In the genomic region with DNA sequence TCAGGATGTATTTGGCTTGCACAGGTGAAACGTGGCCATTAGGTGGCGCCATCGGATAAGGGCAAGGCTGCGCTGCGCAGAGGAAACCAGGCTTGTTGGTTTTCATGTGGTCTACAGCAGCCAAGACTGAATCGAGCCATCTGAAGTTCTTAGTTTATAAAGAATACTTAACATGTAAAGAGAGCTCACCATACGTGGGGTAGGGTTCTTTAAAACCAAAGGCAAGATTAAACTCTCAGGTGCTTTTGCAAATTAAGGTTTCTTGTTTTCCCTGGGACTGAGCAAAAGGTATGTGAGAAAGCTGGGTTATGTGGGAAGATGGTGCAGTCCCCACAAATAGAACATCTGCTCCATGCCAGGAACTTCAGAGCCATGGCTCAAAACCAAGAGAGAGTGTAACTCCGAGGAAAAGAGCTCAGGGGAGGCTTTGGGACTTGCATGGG, we compare ENCODE assay signal across 2 cellular contexts.
TF ChIP-seq lines count a peak whose summit lies in the region.

No MANE protein-coding gene starts in this region.

TF ChIP-seq in GM23338, 12 proteins besides CTCF, POLR2A, EP300 and RAD21 (continues in another document):
- no peak for TF ChIP-seq EZH2phosphoT487 (IDR thresholded peaks at IDR 0.05; ENCODE audit: unreplicated experiment)
- TF ChIP-seq ETS1 (IDR thresholded peaks at IDR 0.05): no peak
- no peak for TF ChIP-seq EZH2 (IDR thresholded peaks at IDR 0.05; ENCODE audit: low read depth, unreplicated experiment)
- no peak for TF ChIP-seq ZNF331 (CRISPR knock-in tag; IDR thresholded peaks at IDR 0.05; ENCODE audit: low read depth)
- TF ChIP-seq ZNF114 (CRISPR knock-in tag; IDR thresholded peaks at IDR 0.05): no peak
- TF ChIP-seq NANOG (IDR thresholded peaks at IDR 0.05; ENCODE audit: borderline replicate concordance): no peak
- TF ChIP-seq ZNF462 (CRISPR knock-in tag; IDR thresholded peaks at IDR 0.05): no peak
- no peak for TF ChIP-seq JUNB (IDR thresholded peaks at IDR 0.05; ENCODE audit: unreplicated experiment)
- TF ChIP-seq, protein P1, sequence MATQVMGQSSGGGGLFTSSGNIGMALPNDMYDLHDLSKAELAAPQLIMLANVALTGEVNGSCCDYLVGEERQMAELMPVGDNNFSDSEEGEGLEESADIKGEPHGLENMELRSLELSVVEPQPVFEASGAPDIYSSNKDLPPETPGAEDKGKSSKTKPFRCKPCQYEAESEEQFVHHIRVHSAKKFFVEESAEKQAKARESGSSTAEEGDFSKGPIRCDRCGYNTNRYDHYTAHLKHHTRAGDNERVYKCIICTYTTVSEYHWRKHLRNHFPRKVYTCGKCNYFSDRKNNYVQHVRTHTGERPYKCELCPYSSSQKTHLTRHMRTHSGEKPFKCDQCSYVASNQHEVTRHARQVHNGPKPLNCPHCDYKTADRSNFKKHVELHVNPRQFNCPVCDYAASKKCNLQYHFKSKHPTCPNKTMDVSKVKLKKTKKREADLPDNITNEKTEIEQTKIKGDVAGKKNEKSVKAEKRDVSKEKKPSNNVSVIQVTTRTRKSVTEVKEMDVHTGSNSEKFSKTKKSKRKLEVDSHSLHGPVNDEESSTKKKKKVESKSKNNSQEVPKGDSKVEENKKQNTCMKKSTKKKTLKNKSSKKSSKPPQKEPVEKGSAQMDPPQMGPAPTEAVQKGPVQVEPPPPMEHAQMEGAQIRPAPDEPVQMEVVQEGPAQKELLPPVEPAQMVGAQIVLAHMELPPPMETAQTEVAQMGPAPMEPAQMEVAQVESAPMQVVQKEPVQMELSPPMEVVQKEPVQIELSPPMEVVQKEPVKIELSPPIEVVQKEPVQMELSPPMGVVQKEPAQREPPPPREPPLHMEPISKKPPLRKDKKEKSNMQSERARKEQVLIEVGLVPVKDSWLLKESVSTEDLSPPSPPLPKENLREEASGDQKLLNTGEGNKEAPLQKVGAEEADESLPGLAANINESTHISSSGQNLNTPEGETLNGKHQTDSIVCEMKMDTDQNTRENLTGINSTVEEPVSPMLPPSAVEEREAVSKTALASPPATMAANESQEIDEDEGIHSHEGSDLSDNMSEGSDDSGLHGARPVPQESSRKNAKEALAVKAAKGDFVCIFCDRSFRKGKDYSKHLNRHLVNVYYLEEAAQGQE (IDR thresholded peaks at IDR 0.05; ENCODE audit: unreplicated experiment): no peak
- TF ChIP-seq STAT1 (IDR thresholded peaks at IDR 0.05; ENCODE audit: unreplicated experiment): no peak

TF ChIP-seq in GM12878, 131 proteins besides CTCF, POLR2A, EP300 and RAD21 (continues in another document):
- TF ChIP-seq, protein P2, sequence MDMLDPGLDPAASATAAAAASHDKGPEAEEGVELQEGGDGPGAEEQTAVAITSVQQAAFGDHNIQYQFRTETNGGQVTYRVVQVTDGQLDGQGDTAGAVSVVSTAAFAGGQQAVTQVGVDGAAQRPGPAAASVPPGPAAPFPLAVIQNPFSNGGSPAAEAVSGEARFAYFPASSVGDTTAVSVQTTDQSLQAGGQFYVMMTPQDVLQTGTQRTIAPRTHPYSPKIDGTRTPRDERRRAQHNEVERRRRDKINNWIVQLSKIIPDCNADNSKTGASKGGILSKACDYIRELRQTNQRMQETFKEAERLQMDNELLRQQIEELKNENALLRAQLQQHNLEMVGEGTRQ (IDR thresholded peaks at IDR 0.05; ENCODE audit: borderline replicate concordance, low read depth, low read length): no peak
- TF ChIP-seq MYC (IDR thresholded peaks at IDR 0.05; ENCODE audit: insufficient read depth, insufficient read length, insufficient replicate concordance, low read length, severe bottlenecking): no peak
- no peak for TF ChIP-seq E2F4 (IDR thresholded peaks at IDR 0.05; ENCODE audit: low read depth, low read length)
- no peak for TF ChIP-seq NFXL1 (IDR thresholded peaks at IDR 0.05; ENCODE audit: borderline replicate concordance)
- TF ChIP-seq RB1 (IDR thresholded peaks at IDR 0.05; ENCODE audit: borderline replicate concordance): 0 out of 2 replicates have a peak, but pooled peaks have one; percentile 71
- TF ChIP-seq, protein P3, sequence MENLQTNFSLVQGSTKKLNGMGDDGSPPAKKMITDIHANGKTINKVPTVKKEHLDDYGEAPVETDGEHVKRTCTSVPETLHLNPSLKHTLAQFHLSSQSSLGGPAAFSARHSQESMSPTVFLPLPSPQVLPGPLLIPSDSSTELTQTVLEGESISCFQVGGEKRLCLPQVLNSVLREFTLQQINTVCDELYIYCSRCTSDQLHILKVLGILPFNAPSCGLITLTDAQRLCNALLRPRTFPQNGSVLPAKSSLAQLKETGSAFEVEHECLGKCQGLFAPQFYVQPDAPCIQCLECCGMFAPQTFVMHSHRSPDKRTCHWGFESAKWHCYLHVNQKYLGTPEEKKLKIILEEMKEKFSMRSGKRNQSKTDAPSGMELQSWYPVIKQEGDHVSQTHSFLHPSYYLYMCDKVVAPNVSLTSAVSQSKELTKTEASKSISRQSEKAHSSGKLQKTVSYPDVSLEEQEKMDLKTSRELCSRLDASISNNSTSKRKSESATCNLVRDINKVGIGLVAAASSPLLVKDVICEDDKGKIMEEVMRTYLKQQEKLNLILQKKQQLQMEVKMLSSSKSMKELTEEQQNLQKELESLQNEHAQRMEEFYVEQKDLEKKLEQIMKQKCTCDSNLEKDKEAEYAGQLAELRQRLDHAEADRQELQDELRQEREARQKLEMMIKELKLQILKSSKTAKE (IDR thresholded peaks at IDR 0.05; ENCODE audit: low read depth, poor library complexity, severe bottlenecking): peak; percentile 59
- no peak for TF ChIP-seq KAT2A (conservative IDR thresholded peaks at IDR 0.05; ENCODE audit: control insufficient read depth, low read depth, low read length)
- no peak for TF ChIP-seq POLR2AphosphoS5 (IDR thresholded peaks at IDR 0.05; ENCODE audit: low read length)
- TF ChIP-seq, protein P4, sequence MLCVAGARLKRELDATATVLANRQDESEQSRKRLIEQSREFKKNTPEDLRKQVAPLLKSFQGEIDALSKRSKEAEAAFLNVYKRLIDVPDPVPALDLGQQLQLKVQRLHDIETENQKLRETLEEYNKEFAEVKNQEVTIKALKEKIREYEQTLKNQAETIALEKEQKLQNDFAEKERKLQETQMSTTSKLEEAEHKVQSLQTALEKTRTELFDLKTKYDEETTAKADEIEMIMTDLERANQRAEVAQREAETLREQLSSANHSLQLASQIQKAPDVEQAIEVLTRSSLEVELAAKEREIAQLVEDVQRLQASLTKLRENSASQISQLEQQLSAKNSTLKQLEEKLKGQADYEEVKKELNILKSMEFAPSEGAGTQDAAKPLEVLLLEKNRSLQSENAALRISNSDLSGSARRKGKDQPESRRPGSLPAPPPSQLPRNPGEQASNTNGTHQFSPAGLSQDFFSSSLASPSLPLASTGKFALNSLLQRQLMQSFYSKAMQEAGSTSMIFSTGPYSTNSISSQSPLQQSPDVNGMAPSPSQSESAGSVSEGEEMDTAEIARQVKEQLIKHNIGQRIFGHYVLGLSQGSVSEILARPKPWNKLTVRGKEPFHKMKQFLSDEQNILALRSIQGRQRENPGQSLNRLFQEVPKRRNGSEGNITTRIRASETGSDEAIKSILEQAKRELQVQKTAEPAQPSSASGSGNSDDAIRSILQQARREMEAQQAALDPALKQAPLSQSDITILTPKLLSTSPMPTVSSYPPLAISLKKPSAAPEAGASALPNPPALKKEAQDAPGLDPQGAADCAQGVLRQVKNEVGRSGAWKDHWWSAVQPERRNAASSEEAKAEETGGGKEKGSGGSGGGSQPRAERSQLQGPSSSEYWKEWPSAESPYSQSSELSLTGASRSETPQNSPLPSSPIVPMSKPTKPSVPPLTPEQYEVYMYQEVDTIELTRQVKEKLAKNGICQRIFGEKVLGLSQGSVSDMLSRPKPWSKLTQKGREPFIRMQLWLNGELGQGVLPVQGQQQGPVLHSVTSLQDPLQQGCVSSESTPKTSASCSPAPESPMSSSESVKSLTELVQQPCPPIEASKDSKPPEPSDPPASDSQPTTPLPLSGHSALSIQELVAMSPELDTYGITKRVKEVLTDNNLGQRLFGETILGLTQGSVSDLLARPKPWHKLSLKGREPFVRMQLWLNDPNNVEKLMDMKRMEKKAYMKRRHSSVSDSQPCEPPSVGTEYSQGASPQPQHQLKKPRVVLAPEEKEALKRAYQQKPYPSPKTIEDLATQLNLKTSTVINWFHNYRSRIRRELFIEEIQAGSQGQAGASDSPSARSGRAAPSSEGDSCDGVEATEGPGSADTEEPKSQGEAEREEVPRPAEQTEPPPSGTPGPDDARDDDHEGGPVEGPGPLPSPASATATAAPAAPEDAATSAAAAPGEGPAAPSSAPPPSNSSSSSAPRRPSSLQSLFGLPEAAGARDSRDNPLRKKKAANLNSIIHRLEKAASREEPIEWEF (IDR thresholded peaks at IDR 0.05; ENCODE audit: insufficient replicate concordance, low read depth, low read length): no peak
- TF ChIP-seq, protein P5, sequence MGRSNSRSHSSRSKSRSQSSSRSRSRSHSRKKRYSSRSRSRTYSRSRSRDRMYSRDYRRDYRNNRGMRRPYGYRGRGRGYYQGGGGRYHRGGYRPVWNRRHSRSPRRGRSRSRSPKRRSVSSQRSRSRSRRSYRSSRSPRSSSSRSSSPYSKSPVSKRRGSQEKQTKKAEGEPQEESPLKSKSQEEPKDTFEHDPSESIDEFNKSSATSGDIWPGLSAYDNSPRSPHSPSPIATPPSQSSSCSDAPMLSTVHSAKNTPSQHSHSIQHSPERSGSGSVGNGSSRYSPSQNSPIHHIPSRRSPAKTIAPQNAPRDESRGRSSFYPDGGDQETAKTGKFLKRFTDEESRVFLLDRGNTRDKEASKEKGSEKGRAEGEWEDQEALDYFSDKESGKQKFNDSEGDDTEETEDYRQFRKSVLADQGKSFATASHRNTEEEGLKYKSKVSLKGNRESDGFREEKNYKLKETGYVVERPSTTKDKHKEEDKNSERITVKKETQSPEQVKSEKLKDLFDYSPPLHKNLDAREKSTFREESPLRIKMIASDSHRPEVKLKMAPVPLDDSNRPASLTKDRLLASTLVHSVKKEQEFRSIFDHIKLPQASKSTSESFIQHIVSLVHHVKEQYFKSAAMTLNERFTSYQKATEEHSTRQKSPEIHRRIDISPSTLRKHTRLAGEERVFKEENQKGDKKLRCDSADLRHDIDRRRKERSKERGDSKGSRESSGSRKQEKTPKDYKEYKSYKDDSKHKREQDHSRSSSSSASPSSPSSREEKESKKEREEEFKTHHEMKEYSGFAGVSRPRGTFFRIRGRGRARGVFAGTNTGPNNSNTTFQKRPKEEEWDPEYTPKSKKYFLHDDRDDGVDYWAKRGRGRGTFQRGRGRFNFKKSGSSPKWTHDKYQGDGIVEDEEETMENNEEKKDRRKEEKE (IDR thresholded peaks at IDR 0.05): no peak
- no peak for TF ChIP-seq ASH2L (IDR thresholded peaks at IDR 0.05; ENCODE audit: borderline replicate concordance, low read depth)
- peak; percentile 67 for TF ChIP-seq YY1 (IDR thresholded peaks at IDR 0.05; ENCODE audit: low read depth, low read length)
- TF ChIP-seq ZBED1 (IDR thresholded peaks at IDR 0.05; ENCODE audit: borderline replicate concordance): no peak
- TF ChIP-seq, protein P6, sequence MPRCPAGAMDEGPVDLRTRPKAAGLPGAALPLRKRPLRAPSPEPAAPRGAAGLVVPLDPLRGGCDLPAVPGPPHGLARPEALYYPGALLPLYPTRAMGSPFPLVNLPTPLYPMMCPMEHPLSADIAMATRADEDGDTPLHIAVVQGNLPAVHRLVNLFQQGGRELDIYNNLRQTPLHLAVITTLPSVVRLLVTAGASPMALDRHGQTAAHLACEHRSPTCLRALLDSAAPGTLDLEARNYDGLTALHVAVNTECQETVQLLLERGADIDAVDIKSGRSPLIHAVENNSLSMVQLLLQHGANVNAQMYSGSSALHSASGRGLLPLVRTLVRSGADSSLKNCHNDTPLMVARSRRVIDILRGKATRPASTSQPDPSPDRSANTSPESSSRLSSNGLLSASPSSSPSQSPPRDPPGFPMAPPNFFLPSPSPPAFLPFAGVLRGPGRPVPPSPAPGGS (IDR thresholded peaks at IDR 0.05; ENCODE audit: borderline replicate concordance, insufficient read depth, low read depth, low read length, poor library complexity, severe bottlenecking): no peak
- TF ChIP-seq WRNIP1 (IDR thresholded peaks at IDR 0.05; ENCODE audit: borderline replicate concordance, low read depth, low read length): no peak
- no peak for TF ChIP-seq SIX5 (IDR thresholded peaks at IDR 0.05; ENCODE audit: low read depth, low read length, severe bottlenecking)
- no peak for TF ChIP-seq DPF2 (IDR thresholded peaks at IDR 0.05)
- TF ChIP-seq PML (IDR thresholded peaks at IDR 0.05; ENCODE audit: low read length): no peak
- no peak for TF ChIP-seq TAF1 (IDR thresholded peaks at IDR 0.05; ENCODE audit: borderline replicate concordance, low read depth, low read length)
- TF ChIP-seq FOS (IDR thresholded peaks at IDR 0.05; ENCODE audit: borderline replicate concordance, extremely low read depth, insufficient read length): no peak
- no peak for TF ChIP-seq RFX5 (IDR thresholded peaks at IDR 0.05; ENCODE audit: low read depth, low read length)
- TF ChIP-seq, protein P1 (IDR thresholded peaks at IDR 0.05; ENCODE audit: low read depth, low read length): no peak
- TF ChIP-seq HDAC2 (IDR thresholded peaks at IDR 0.05): no peak
- TF ChIP-seq JUND (IDR thresholded peaks at IDR 0.05; ENCODE audit: low read depth, low read length): no peak
- TF ChIP-seq RAD51 (IDR thresholded peaks at IDR 0.05): no peak
- TF ChIP-seq KDM1A (IDR thresholded peaks at IDR 0.05; ENCODE audit: borderline replicate concordance): no peak
